In the genomic region with DNA sequence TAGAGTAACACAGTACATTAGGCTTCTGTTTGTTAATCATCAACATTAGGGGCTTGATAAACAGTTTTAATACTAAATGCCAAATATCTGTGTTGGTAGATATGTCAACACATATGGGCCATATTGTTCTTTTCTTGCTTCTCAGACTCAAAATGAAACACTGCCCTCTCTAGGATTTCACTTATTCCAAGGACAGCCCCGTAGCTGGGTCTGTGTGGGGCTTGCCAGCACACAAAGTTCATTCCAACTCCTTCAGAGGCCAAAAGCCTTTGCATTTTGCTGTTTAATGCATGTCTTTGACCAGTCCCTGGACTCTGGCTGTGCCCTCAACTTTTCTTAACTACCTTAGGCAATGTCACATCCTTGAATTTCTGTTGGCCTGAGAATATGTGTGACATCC, we compare ENCODE assay signal across 13 cellular contexts.
A peak's percentile ranks its signal among the peaks of the same experiment; 100 is the strongest.
DNase-seq lines count a peak whose midpoint lies in the region; ATAC-seq, FAIRE-seq and TF ChIP-seq lines count a peak whose summit lies in the region.
"Had no signal": no experiment of that assay in that cellular context is flagged by ENCODE, and none has a peak within 500 bp of the region (broad histone marks: within the 10 kb centered on the region; RNA-seq: fewer than 3 reads in every experiment).

No MANE protein-coding gene starts in this region.

- H3K23me2 ChIP-seq in H1 (ENCODE audit: low read depth, low read length), result no peaks in the 10 kb centered on the region

- H3K79me2 ChIP-seq in DOHH2 (ENCODE audit: control insufficient read depth, low read length), result no peaks in the 10 kb centered on the region
- no peaks in the 10 kb centered on the region for H3K79me2 ChIP-seq in H1 (ENCODE audit: control insufficient read depth in 1 of 2, insufficient read depth in 2 of 2, low read length in 2 of 2)

- peak; percentile 46 for DNase-seq in OCI-M1 (lab: John Stamatoyannopoulos, UW)
- no peak for DNase-seq in H1 (ENCODE audit: low read depth in 1 of 2, low spot score in 2 of 2)
- DNase-seq in SK-N-DZ (ENCODE audit: low spot score), result no peak
- no peak for DNase-seq in cortex of kidney (lab: John Stamatoyannopoulos, UW)
- DNase-seq in NCI-H146 treated with DMSO at 0.1 percent for 48 hours (lab: John Stamatoyannopoulos, UW; ENCODE audit: unreplicated experiment), result no peak
- DNase-seq: CD4-positive, alpha-beta T cell; HCEC 1CT; NCI-H1694; NCI-H2107 had no signal

- H4K8ac ChIP-seq in H1 (ENCODE audit: extremely low read depth, insufficient read depth, low read length), result no peak overlapping the region

- H3K27ac ChIP-seq in DOHH2 (ENCODE audit: low read depth, low read length), result no peak overlapping the region
- H3K27ac ChIP-seq in H1 (ENCODE audit: low read depth, low read length), result no peak overlapping the region
- H3K27ac ChIP-seq: A549 had no signal

- H2AFZ ChIP-seq in H1 (ENCODE audit: low read length), result 0 out of 2 replicates have a peak overlapping the region, but pooled peaks have one; percentile 72

- H3K14ac ChIP-seq in H1 (ENCODE audit: insufficient read length), result no peak overlapping the region

- no peak overlapping the region for H2AK5ac ChIP-seq in H1 (ENCODE audit: low read depth, low read length)

- no peak overlapping the region for H3K56ac ChIP-seq in H1 (replicated peaks; ENCODE audit: insufficient read length, low read depth, low read length)

- H2BK20ac ChIP-seq in H1 (ENCODE audit: low read length), result no peak overlapping the region

- no peaks in the 10 kb centered on the region for H3K36me3 ChIP-seq in DOHH2 (ENCODE audit: control insufficient read depth, low read length)
- no peaks in the 10 kb centered on the region for H3K36me3 ChIP-seq in H1 (ENCODE audit: control insufficient read depth in 2 of 4, insufficient read depth in 4 of 4, low read length in 3 of 4)

- no peak overlapping the region for H3K9ac ChIP-seq in H1 (replicated peaks in 1 of 4; ENCODE audit: extremely low read depth in 1 of 4, low read depth in 3 of 4, low read length in 3 of 4)

- peak overlapping the region; percentile 28; the same call in 1 of the 2 replicates for H3K4me2 ChIP-seq in DOHH2 (ENCODE audit: low read length)
- H3K4me2 ChIP-seq in H1 (ENCODE audit: insufficient read depth in 1 of 2, low read depth in 2 of 2, low read length in 2 of 2), result no peak overlapping the region
- H3K4me2 ChIP-seq: A549 had no signal

- no peak overlapping the region for H2BK5ac ChIP-seq in H1 (ENCODE audit: low read depth, low read length)

- no peak overlapping the region for H3K4me3 ChIP-seq in DOHH2 (ENCODE audit: low read length)
- H3K4me3 ChIP-seq in H1 (ENCODE audit: extremely low read depth in 1 of 4, insufficient read depth in 2 of 4, low read depth in 3 of 4, low read length in 4 of 4), result no peak overlapping the region
- H3K4me3 ChIP-seq: A549 had no signal

- no peak overlapping the region for H2BK12ac ChIP-seq in H1 (ENCODE audit: low read depth, low read length)

- H3K4me1 ChIP-seq in DOHH2 (ENCODE audit: control insufficient read depth, low read length) (peaks cover 16% of the 10 kb centered on the region), H1 (replicated peaks in 1 of 4; ENCODE audit: control insufficient read depth in 3 of 4, insufficient read depth in 4 of 4, low read length in 3 of 4) (no peaks in the 10 kb centered on the region)
- H3K4me1 ChIP-seq: A549 had no signal

- no peak overlapping the region for H4K5ac ChIP-seq in H1 (ENCODE audit: insufficient read length, low read depth, low read length)

- H2BK120ac ChIP-seq in H1 (replicated peaks; ENCODE audit: low read depth, low read length), result no peak overlapping the region

- H3K18ac ChIP-seq in H1 (ENCODE audit: extremely low read depth, low read length), result no peak overlapping the region

- TF ChIP-seq RAD21 in H1 (IDR thresholded peaks at IDR 0.05 in 1 of 2, conservative IDR thresholded peaks at IDR 0.05 in 1 of 2; ENCODE audit: low read depth in 2 of 2, low read length in 2 of 2), result peak; percentile 17 to 33; a peak in 2 of 4 replicates

- H3K4ac ChIP-seq in H1 (replicated peaks; ENCODE audit: insufficient read length, low read depth, low read length), result no peak overlapping the region

- TF ChIP-seq CTCF in DOHH2 (IDR thresholded peaks at IDR 0.05; ENCODE audit: low read depth, low read length, poor library complexity, severe bottlenecking) (peak; percentile 23), H1 (IDR thresholded peaks at IDR 0.05; ENCODE audit: control extremely low read depth in 1 of 3, insufficient read depth in 1 of 3, low read depth in 1 of 3, low read length in 3 of 3) (peak in 1 of 3 experiments; percentile 4; a peak in 1 of 4 replicates)

- CTCF ChIA-PET in H1 (lab: Charles Lee; ENCODE audit: partially characterized antibody), result interaction anchor here (0.8 to 1.5 kb wide), 2 partner anchors 10 to 85 kb away, joined by 4 read pairs; no protein-coding TSS in a partner anchor

- no peak for TF ChIP-seq EP300 in H1 (IDR thresholded peaks at IDR 0.05; ENCODE audit: borderline replicate concordance in 1 of 2, low read depth in 2 of 2, low read length in 2 of 2)

- POLR2A ChIA-PET in H1 (lab: Charles Lee; ENCODE audit: partially characterized antibody), result no interaction called here

- peak; percentile 18 for ATAC-seq in HG02852 (IDR thresholded peaks at IDR 0.05; ENCODE audit: unreplicated experiment)
- ATAC-seq in GM21528 (IDR thresholded peaks at IDR 0.05; ENCODE audit: low FRiP score, unreplicated experiment), result no peak
- ATAC-seq: A549 had no signal

- no peak overlapping the region for H3K23ac ChIP-seq in H1 (ENCODE audit: insufficient read length)

- no peak for FAIRE-seq in H1 (lab: Jason Lieb, UNC)
- FAIRE-seq: A549 had no signal

- no peak for TF ChIP-seq POLR2A in H1 (IDR thresholded peaks at IDR 0.05; ENCODE audit: control extremely low read depth in 1 of 2, low read depth in 2 of 2, low read length in 2 of 2)

- H3K79me1 ChIP-seq in H1 (ENCODE audit: low read depth, low read length), result no peaks in the 10 kb centered on the region

- H4K20me1 ChIP-seq in DOHH2 (ENCODE audit: control insufficient read depth, insufficient read depth, low read depth, low read length) (no peaks in the 10 kb centered on the region), H1 (replicated peaks in 1 of 2; ENCODE audit: control insufficient read depth in 1 of 2, insufficient read depth in 2 of 2, low read length in 2 of 2) (no peaks in the 10 kb centered on the region)

- H4K91ac ChIP-seq in H1 (replicated peaks; ENCODE audit: insufficient read length, low read length), result no peak overlapping the region

- no peaks in the 10 kb centered on the region for H3K9me2 ChIP-seq in DOHH2 (replicated peaks; ENCODE audit: control insufficient read depth, low read length)

- no peaks in the 10 kb centered on the region for H3K27me3 ChIP-seq in DOHH2 (ENCODE audit: control insufficient read depth, low read length)
- no peaks in the 10 kb centered on the region for H3K27me3 ChIP-seq in H1 (replicated peaks in 1 of 4; ENCODE audit: control insufficient read depth in 3 of 4, extremely low read depth in 1 of 4, insufficient read depth in 3 of 4, low read length in 3 of 4)

- H3K9me3 ChIP-seq in DOHH2 (ENCODE audit: control insufficient read depth, insufficient read depth, low read length) (no peaks in the 10 kb centered on the region; the same call in 1 of the 2 replicates), H1 (ENCODE audit: insufficient read depth in 2 of 2, low read depth in 1 of 2, low read length in 1 of 2) (no peaks in the 10 kb centered on the region)
- H3K9me3 ChIP-seq: A549 had no signal

- H2BK15ac ChIP-seq in H1 (ENCODE audit: low read length), result no peak overlapping the region

- peaks cover 5% of the 10 kb centered on the region; the same call in 1 of the 2 replicates for H3F3A ChIP-seq in DOHH2 (ENCODE audit: control insufficient read depth, insufficient read depth)

- 67% methylated on average over 1 of the region's 1 CpG; no CpG with 5 or more reads in 1 of the 2 experiments for WGBS in H1 (ENCODE audit: extremely low coverage in 1 of 2, insufficient coverage in 1 of 2, insufficient read length in 1 of 2, insufficient replicate concordance in 2 of 2, low coverage in 1 of 2, low lambda C conversion rate in 2 of 2, missing lambda C conversion rate in 1 of 2), 2 experiments

TF ChIP-seq in H1, 55 proteins besides CTCF, POLR2A, EP300 and RAD21:
- TF ChIP-seq TBP (IDR thresholded peaks at IDR 0.05; ENCODE audit: low read depth, low read length), result no peak
- no peak for TF ChIP-seq POLR2AphosphoS5 (IDR thresholded peaks at IDR 0.05; ENCODE audit: low read depth, low read length)
- TF ChIP-seq SUZ12 (IDR thresholded peaks at IDR 0.05; ENCODE audit: low read length), result no peak
- no peak for TF ChIP-seq ZNF274 (IDR thresholded peaks at IDR 0.05; ENCODE audit: borderline replicate concordance, extremely low read depth, low read length)
- no peak for TF ChIP-seq TAF7 (optimal IDR thresholded peaks at IDR 0.05; ENCODE audit: borderline replicate concordance, low read depth, low read length)
- no peak for TF ChIP-seq CBX8 (IDR thresholded peaks at IDR 0.05; ENCODE audit: borderline replicate concordance, low read depth, low read length)
- TF ChIP-seq JUND (IDR thresholded peaks at IDR 0.05; ENCODE audit: low read length), result no peak
- TF ChIP-seq HDAC2 (IDR thresholded peaks at IDR 0.05; ENCODE audit: borderline replicate concordance in 1 of 2, low read depth in 2 of 2, low read length in 2 of 2), result no peak
- TF ChIP-seq BRCA1 (IDR thresholded peaks at IDR 0.05; ENCODE audit: low read depth, low read length), result no peak
- TF ChIP-seq BACH1 (IDR thresholded peaks at IDR 0.05; ENCODE audit: low read length), result no peak
- TF ChIP-seq CBX5 (IDR thresholded peaks at IDR 0.05; ENCODE audit: low read depth, low read length), result no peak
- no peak for TF ChIP-seq RNF2 (IDR thresholded peaks at IDR 0.05; ENCODE audit: borderline replicate concordance, low read depth, low read length, missing control alignments, poor library complexity, severe bottlenecking)
- TF ChIP-seq SP4 (IDR thresholded peaks at IDR 0.05; ENCODE audit: low read length), result no peak
- TF ChIP-seq SP2 (IDR thresholded peaks at IDR 0.05; ENCODE audit: low read length), result no peak
- no peak for TF ChIP-seq SP1 (IDR thresholded peaks at IDR 0.05; ENCODE audit: low read depth, low read length)
- no peak for TF ChIP-seq ATF3 (IDR thresholded peaks at IDR 0.05; ENCODE audit: insufficient read depth, low read depth, low read length)
TF ChIP-seq in H1: peak in this region for 0.
